Comparison of ENCODE assay signal across 18 cellular contexts in the genomic region with DNA sequence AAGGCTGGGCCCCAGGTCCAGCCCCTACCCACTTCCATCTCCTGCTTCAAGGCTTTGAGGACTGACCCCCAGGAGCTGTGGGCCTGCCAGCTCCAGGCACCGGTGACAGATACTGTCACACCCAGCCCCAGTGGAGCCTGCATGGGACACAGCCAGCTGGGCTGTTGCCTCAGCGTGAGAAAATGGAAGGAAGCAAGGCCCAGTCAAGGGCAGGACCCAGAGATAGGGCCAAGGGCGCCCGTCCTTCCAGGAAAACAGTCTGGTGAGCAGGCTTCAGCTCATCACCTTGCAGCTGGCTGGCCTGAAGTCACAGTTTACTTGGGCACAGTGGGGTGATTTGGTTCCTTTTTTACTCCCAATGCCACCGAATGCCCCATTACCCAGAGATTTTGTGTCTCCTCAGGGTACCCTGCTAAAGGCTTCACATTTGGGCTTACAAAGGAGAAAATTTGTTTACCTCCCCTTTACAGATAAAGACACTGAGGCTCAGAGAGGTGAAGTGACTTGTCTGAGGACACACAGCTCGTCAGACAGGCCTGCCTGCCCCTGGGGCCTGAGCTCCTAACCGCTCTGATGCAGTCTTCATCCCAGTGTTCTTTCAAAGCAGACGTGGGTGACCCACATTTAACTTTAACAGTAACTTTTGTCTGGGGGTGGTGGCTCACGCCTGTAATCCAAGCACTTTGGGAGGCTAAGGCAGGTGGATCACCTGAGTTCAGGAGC. TPM values are rescaled to one million over a fixed set of nuclear protein-coding genes. Genes with fewer than 3 reads are reported as not detected.
DNase-seq lines count a peak whose midpoint lies in the region; ATAC-seq, FAIRE-seq and TF ChIP-seq lines count a peak whose summit lies in the region.
"Had no signal": no experiment of that assay in that cellular context is flagged by ENCODE, and none has a peak within 500 bp of the region (broad histone marks: within the 10 kb centered on the region; RNA-seq: fewer than 3 reads in every experiment).

No MANE protein-coding gene starts in this region.

- no peak overlapping the region for H3K4me3 ChIP-seq in BLaER1 treated with 17β-estradiol and CSF1 and Interleukin-3, amounts not matched to agents 10 nM and 100 nM
- H3K4me3 ChIP-seq in kidney (ENCODE audit: low read length in 2 of 2) (no peak overlapping the region), sigmoid colon (no peak overlapping the region)
- H3K4me3 ChIP-seq: A549, SJSA1 had no signal

- peaks cover 0 to 9% (median 5%) of the 10 kb centered on the region in 11 experiments; a peak in 10 of 22 replicates for H3K9me3 ChIP-seq in BLaER1 treated with 17β-estradiol and CSF1 and Interleukin-3, amounts not matched to agents 10 nM and 100 nM (replicated peaks in 1 of 11)
- no peaks in the 10 kb centered on the region for H3K9me3 ChIP-seq in kidney (ENCODE audit: control insufficient read depth in 1 of 2, low read length in 2 of 2)
- no peaks in the 10 kb centered on the region for H3K9me3 ChIP-seq in sigmoid colon
- H3K9me3 ChIP-seq: A549, SJSA1 had no signal

- peak overlapping the region in 9 of 11 experiments; percentile 31 to 65 (median 53); a peak in 17 of 22 replicates for H3K9ac ChIP-seq in BLaER1 treated with 17β-estradiol and CSF1 and Interleukin-3, amounts not matched to agents 10 nM and 100 nM
- H3K9ac ChIP-seq in kidney (ENCODE audit: low read length in 2 of 2) = no peak overlapping the region
- H3K9ac ChIP-seq: KMS-11 had no signal

- no peak for TF ChIP-seq POLR2A in sigmoid colon (IDR thresholded peaks at IDR 0.05)

- no peaks in the 10 kb centered on the region for H3K9me3 Mint-ChIP-seq in chondrocyte (ENCODE audit: low read depth)
- H3K9me3 Mint-ChIP-seq in activated CD8-positive, alpha-beta T cell treated with anti-CD3 and anti-CD28 coated beads for 36 hours = no peaks in the 10 kb centered on the region
- H3K9me3 Mint-ChIP-seq: CD4-positive, alpha-beta T cell had no signal

- H3K36me3 Mint-ChIP-seq in chondrocyte (ENCODE audit: low read depth) = no peaks in the 10 kb centered on the region
- H3K36me3 Mint-ChIP-seq in activated CD8-positive, alpha-beta T cell treated with anti-CD3 and anti-CD28 coated beads for 36 hours (ENCODE audit: low read depth) = no peaks in the 10 kb centered on the region

- WGBS in sigmoid colon, 2 donors = 80 to 85% methylated on average over 9 of the region's 9 CpGs

- no peaks in the 10 kb centered on the region for H3K36me3 ChIP-seq in BLaER1 treated with 17β-estradiol and CSF1 and Interleukin-3, amounts not matched to agents 10 nM and 100 nM
- H3K36me3 ChIP-seq in kidney (ENCODE audit: control insufficient read depth in 1 of 2, insufficient read depth in 2 of 2, low read length in 2 of 2) (no peaks in the 10 kb centered on the region), sigmoid colon (no peaks in the 10 kb centered on the region)
- H3K36me3 ChIP-seq: SJSA1 had no signal

- POLR2A ChIA-PET in activated CD8-positive, alpha-beta T cell treated with anti-CD3 and anti-CD28 coated beads for 36 hours (lab: Charles Lee) = no interaction called here

- peaks cover 38% of the 10 kb centered on the region for H3K4me1 Mint-ChIP-seq in chondrocyte (ENCODE audit: low read depth)
- no peaks in the 10 kb centered on the region for H3K4me1 Mint-ChIP-seq in activated CD8-positive, alpha-beta T cell treated with anti-CD3 and anti-CD28 coated beads for 36 hours (ENCODE audit: low read depth)

- peak overlapping the region in 9 of 11 experiments; percentile 57 to 75 (median 69); a peak in 17 of 22 replicates for H3K27ac ChIP-seq in BLaER1 treated with 17β-estradiol and CSF1 and Interleukin-3, amounts not matched to agents 10 nM and 100 nM
- H3K27ac ChIP-seq in kidney (ENCODE audit: low read depth in 2 of 2, low read length in 2 of 2) = no peak overlapping the region
- H3K27ac ChIP-seq in sigmoid colon = peak overlapping the region; percentile 76 to 80 (median 79)
- H3K27ac ChIP-seq: KMS-11, SJSA1 had no signal

- TF ChIP-seq CTCF in chondrocyte (IDR thresholded peaks at IDR 0.05) (no peak), kidney (IDR thresholded peaks at IDR 0.05; ENCODE audit: borderline replicate concordance, extremely low read depth, insufficient read depth) (no peak), sigmoid colon (IDR thresholded peaks at IDR 0.05) (no peak)
- no peak for TF ChIP-seq CTCF in activated CD8-positive, alpha-beta T cell treated with anti-CD3 and anti-CD28 coated beads for 36 hours (IDR thresholded peaks at IDR 0.05)

- TF ChIP-seq EP300 in sigmoid colon (IDR thresholded peaks at IDR 0.05) = no peak

- CTCF ChIA-PET in activated CD8-positive, alpha-beta T cell treated with anti-CD3 and anti-CD28 coated beads for 36 hours (lab: Charles Lee) = interaction anchor here (1.1 to 1.5 kb wide), 4 partner anchors 8 to 215 kb away, joined by 3 to 4 read pairs (median 3); a partner anchor contains a TSS

- peaks cover 34 to 74% (median 58%) of the 10 kb centered on the region in 10 experiments for H3K4me1 ChIP-seq in BLaER1 treated with 17β-estradiol and CSF1 and Interleukin-3, amounts not matched to agents 10 nM and 100 nM
- H3K4me1 ChIP-seq in kidney (ENCODE audit: control insufficient read depth in 1 of 2, insufficient read depth in 1 of 2, low read depth in 1 of 2, low read length in 2 of 2) (peaks cover 9 to 14% of the 10 kb centered on the region in 2 donors), sigmoid colon (peaks cover 0 to 36% (median 32%) of the 10 kb centered on the region in 4 donors)

- intact Hi-C loops in kidney (cut with DNase I) (no loop called here), sigmoid colon (cut with DNase I) (no loop called here)
- intact Hi-C loops in activated CD8-positive, alpha-beta T cell treated with anti-CD3 and anti-CD28 coated beads for 36 hours (cut with micrococcal nuclease) = no loop called here

- H4K20me1 ChIP-seq in BLaER1 treated with 17β-estradiol and CSF1 and Interleukin-3, amounts not matched to agents 10 nM and 100 nM = no peaks in the 10 kb centered on the region

- H3K27me3 Mint-ChIP-seq in chondrocyte (ENCODE audit: low read depth) = no peaks in the 10 kb centered on the region
- H3K27me3 Mint-ChIP-seq in activated CD8-positive, alpha-beta T cell treated with anti-CD3 and anti-CD28 coated beads for 36 hours = peaks cover 8% of the 10 kb centered on the region

- H3K27me3 ChIP-seq in BLaER1 treated with 17β-estradiol and CSF1 and Interleukin-3, amounts not matched to agents 10 nM and 100 nM = no peaks in the 10 kb centered on the region
- no peaks in the 10 kb centered on the region for H3K27me3 ChIP-seq in sigmoid colon
- H3K27me3 ChIP-seq: SJSA1 had no signal

- H3K4me3 Mint-ChIP-seq in chondrocyte (ENCODE audit: unreplicated experiment) = no peak overlapping the region
- no peak overlapping the region for H3K4me3 Mint-ChIP-seq in activated CD8-positive, alpha-beta T cell treated with anti-CD3 and anti-CD28 coated beads for 36 hours
- H3K4me3 Mint-ChIP-seq: CD4-positive, alpha-beta T cell had no signal

- DNase-seq in chondrocyte (ENCODE audit: low spot score) (no peak), kidney (peak; percentile 59), sigmoid colon (no peak), NCI-H69 (lab: John Stamatoyannopoulos, UW) (no peak), iPS-NIHi11 (ENCODE audit: low spot score) (no peak)
- DNase-seq in activated CD8-positive, alpha-beta T cell treated with anti-CD3 and anti-CD28 coated beads for 36 hours = no peak
- DNase-seq: activated CD8-positive, alpha-beta memory T cell treated with anti-CD3 and anti-CD28 coated beads, Interleukin-2, amount 50 U/mL, for 4 hours; activated naive CD4-positive, alpha-beta T cell; CD4-positive, alpha-beta T cell; glutamatergic neuron; NCI-H1417; stimulated activated naive CD4-positive, alpha-beta T cell treated with Interleukin-2 at 50 U/mL for 16 hours had no signal

- peak overlapping the region; percentile 74 for H3K27ac Mint-ChIP-seq in chondrocyte (ENCODE audit: unreplicated experiment)
- no peak overlapping the region for H3K27ac Mint-ChIP-seq in activated CD8-positive, alpha-beta T cell treated with anti-CD3 and anti-CD28 coated beads for 36 hours
- H3K27ac Mint-ChIP-seq: CD4-positive, alpha-beta T cell had no signal

- ATAC-seq in HG03520 (IDR thresholded peaks at IDR 0.05; ENCODE audit: unreplicated experiment) = no peak
- no peak for ATAC-seq in activated CD8-positive, alpha-beta T cell treated with anti-CD3 and anti-CD28 coated beads for 36 hours
- ATAC-seq: A549 had no signal

- FAIRE-seq in kidney (lab: Jason Lieb, UNC) = no peak
- FAIRE-seq: A549, islet of Langerhans had no signal

- H3K4me2 ChIP-seq in BLaER1 treated with 17β-estradiol and CSF1 and Interleukin-3, amounts not matched to agents 10 nM and 100 nM = peak overlapping the region; percentile 53 to 88 (median 81)
- H3K4me2 ChIP-seq: A549, KMS-11 had no signal

RNA-seq across cellular contexts. Expression of a gene that starts 21.5 kb away (rescaled TPM):
- total RNA-seq in chondrocyte (not detected in 3 replicates), kidney (0.31 TPM), sigmoid colon (not detected)
- polyA plus RNA-seq in kidney (ENCODE audit: insufficient read depth, low read depth, low replicate concordance) (not detected), sigmoid colon (not detected)
- total RNA-seq in activated CD8-positive, alpha-beta T cell treated with anti-CD3 and anti-CD28 coated beads for 36 hours = not detected
- total RNA-seq: CD4-positive, alpha-beta T cell; SJSA1 had no signal
- polyA plus RNA-seq: A549 had no signal

RNA-seq across cellular contexts. Expression of a gene that starts 30.0 kb away (rescaled TPM):
- total RNA-seq in chondrocyte (706 to 837 TPM (median 731 TPM) in 3 replicates), kidney (910 TPM), sigmoid colon (1,000 to 10,000 TPM; 1,773 to 4,392 (median 3,675) TPM)
- polyA plus RNA-seq in kidney (ENCODE audit: insufficient read depth, low read depth, low replicate concordance) (2,355 TPM), sigmoid colon (1,000 to 10,000 TPM; 3,565 to 4,971 (median 3,954) TPM)
- 1,000 to 10,000 TPM; 2,301 to 2,341 TPM for total RNA-seq in activated CD8-positive, alpha-beta T cell treated with anti-CD3 and anti-CD28 coated beads for 36 hours

RNA-seq across cellular contexts. Expression of a gene that starts 30.1 kb away (rescaled TPM):
- 30.1 to 36.0 TPM (median 35.1 TPM) in 3 replicates for total RNA-seq in chondrocyte
- total RNA-seq in kidney = 31.7 TPM
- polyA plus RNA-seq in kidney (ENCODE audit: insufficient read depth, low read depth, low replicate concordance) = 52.7 TPM
- total RNA-seq in sigmoid colon = 10 to 100 TPM; 16.9 to 26.2 (median 24.5) TPM
- polyA plus RNA-seq in sigmoid colon = 10 to 100 TPM; 57.7 to 70.3 (median 65.7) TPM
- 10 to 100 TPM; 72.7 to 73.9 TPM for total RNA-seq in activated CD8-positive, alpha-beta T cell treated with anti-CD3 and anti-CD28 coated beads for 36 hours

RNA-seq across cellular contexts. Expression of a gene that starts 54.9 kb away (rescaled TPM):
- total RNA-seq in chondrocyte = 112 to 475 TPM (median 469 TPM) in 3 replicates
- 12.2 TPM for total RNA-seq in kidney
- polyA plus RNA-seq in kidney (ENCODE audit: insufficient read depth, low read depth, low replicate concordance) = 5.1 TPM
- total RNA-seq in sigmoid colon = 100 to 1,000 TPM in 1 of 4 donors, 10 to 100 TPM in 3; 60.0 to 147 (median 65.5) TPM
- 1 to 10 TPM in 1 of 3 donors, under 1 TPM in 2; 0.46 to 3.4 (median 0.60) TPM for polyA plus RNA-seq in sigmoid colon
- not detected for total RNA-seq in activated CD8-positive, alpha-beta T cell treated with anti-CD3 and anti-CD28 coated beads for 36 hours
- total RNA-seq: CD4-positive, alpha-beta T cell had no signal

Comparison
In these comparisons a context has a peak if more than half of its experiments do, and no peak if none do; other contexts are left out.
1. H3K27ac ChIP-seq: peak in BLaER1 treated with 17β-estradiol and CSF1 and Interleukin-3, amounts not matched to agents 10 nM and 100 nM (9 of 11) and sigmoid colon (4 of 4); none in kidney (0 of 2).
2. H3K9ac ChIP-seq: peak in BLaER1 treated with 17β-estradiol and CSF1 and Interleukin-3, amounts not matched to agents 10 nM and 100 nM (9 of 11); none in kidney (0 of 2).